In the genomic region with DNA sequence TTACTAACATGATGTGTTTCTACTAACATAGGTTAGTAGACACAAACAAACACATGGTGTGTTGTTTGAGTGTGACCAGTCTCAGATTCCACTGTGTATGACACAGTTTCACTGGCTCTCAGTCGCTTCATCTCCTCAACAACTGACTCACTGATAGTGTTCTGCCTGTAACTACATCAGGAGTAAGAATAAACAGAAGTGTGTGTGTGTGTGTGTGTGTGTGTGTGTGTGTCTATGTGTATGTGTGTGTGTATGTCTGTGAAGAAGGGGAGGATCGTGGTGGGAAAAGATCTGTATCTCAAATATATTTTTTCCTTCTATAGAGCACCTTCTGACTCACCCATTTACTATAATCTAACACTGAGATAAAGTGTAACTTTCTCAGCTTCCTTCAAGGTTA, we compare ENCODE assay signal across 1 cellular context.
TF ChIP-seq lines count a peak whose summit lies in the region.

No MANE protein-coding gene starts in this region.

TF ChIP-seq in SK-N-SH, 30 proteins besides CTCF, POLR2A, EP300 and RAD21 (continued from another document):
- no peak for TF ChIP-seq FOXM1 (IDR thresholded peaks at IDR 0.05; ENCODE audit: low read depth)
